ENCODE assay signal across 8 cellular contexts in genomic region chr17:34171245-34171818, GRCh38.
DNase-seq lines count a peak whose midpoint lies in the region; ATAC-seq and TF ChIP-seq lines count a peak whose summit lies in the region.

No MANE protein-coding gene starts in this region.

- H3K27me3 ChIP-seq in cardiac muscle cell (no peaks in the 10 kb centered on the region), sigmoid colon (peaks cover 0 to 2% (median 0%) of the 10 kb centered on the region in 3 donors)

- H3K27ac ChIP-seq in cardiac muscle cell (no peak overlapping the region), sigmoid colon (no peak overlapping the region)

- H3K36me3 ChIP-seq in cardiac muscle cell (no peaks in the 10 kb centered on the region), sigmoid colon (no peaks in the 10 kb centered on the region)

- TF ChIP-seq CTCF in cardiac muscle cell (IDR thresholded peaks at IDR 0.05; ENCODE audit: low read depth, low read length) (peak; percentile 97), sigmoid colon (IDR thresholded peaks at IDR 0.05) (peak in 3 of 4 experiments; percentile 25 to 67 (median 44))

- intact Hi-C loops in sigmoid colon (cut with DNase I) = no loop called here

- H3K4me3 ChIP-seq in cardiac muscle cell = no peak overlapping the region
- no peak overlapping the region for H3K4me3 ChIP-seq in sigmoid colon

- TF ChIP-seq EP300 in sigmoid colon (IDR thresholded peaks at IDR 0.05) = no peak

- ATAC-seq in HG03354 (IDR thresholded peaks at IDR 0.05; ENCODE audit: poor library complexity, severe bottlenecking, unreplicated experiment) = peak; percentile 58
- no peak for ATAC-seq in GM21423 (IDR thresholded peaks at IDR 0.05; ENCODE audit: unreplicated experiment)
- ATAC-seq in HG03045 (IDR thresholded peaks at IDR 0.05; ENCODE audit: unreplicated experiment) = no peak

- 52 to 59% methylated on average over 9 of the region's 9 CpGs for WGBS in sigmoid colon, 2 donors

- H3K9me3 ChIP-seq in cardiac muscle cell (ENCODE audit: low read depth) (no peaks in the 10 kb centered on the region), sigmoid colon (no peaks in the 10 kb centered on the region)

- H3K4me1 ChIP-seq in cardiac muscle cell (ENCODE audit: low read depth) (no peaks in the 10 kb centered on the region), sigmoid colon (peaks cover 0 to 5% (median 0%) of the 10 kb centered on the region in 4 donors)

- no peak for TF ChIP-seq POLR2A in sigmoid colon (IDR thresholded peaks at IDR 0.05)

- peak; percentile 10 for DNase-seq in COLO668 (lab: John Stamatoyannopoulos, UW; ENCODE audit: unreplicated experiment)
- DNase-seq in RPMI7951 (ENCODE audit: low read depth) = peak; percentile 68
- DNase-seq in activated naive CD4-positive, alpha-beta T cell treated with Interleukin-2 at 50 U/mL for 16 hours = peak; percentile 42
- DNase-seq in cardiac muscle cell (ENCODE audit: low read depth in 1 of 2, low spot score in 1 of 2) = peak; percentile 66 to 79
- no peak for DNase-seq in sigmoid colon
